Comparison of ENCODE assay signal across 8 cellular contexts in genomic region chr3:20041197-20041780, GRCh38. TPM values are rescaled to one million over a fixed set of nuclear protein-coding genes. Genes with fewer than 3 reads are reported as not detected.
DNase-seq lines count a peak whose midpoint lies in the region; ATAC-seq lines count a peak whose summit lies in the region.

No MANE protein-coding gene starts in this region.

- no peaks in the 10 kb centered on the region for H3K79me2 ChIP-seq in GM23248 (ENCODE audit: insufficient read depth)
- peaks cover 56% of the 10 kb centered on the region for H3K79me2 ChIP-seq in Karpas-422 (ENCODE audit: low read length)

- DNase-seq in G401 (ENCODE audit: low spot score), result peak; percentile 95
- peak; percentile 74 for DNase-seq in GM23248
- peak; percentile 88 for DNase-seq in Karpas-422
- peak; percentile 82 for DNase-seq in SW480 (ENCODE audit: low spot score)
- DNase-seq in left cardiac atrium, result peak; percentile 92
- DNase-seq in posterior vena cava (ENCODE audit: low spot score), result peak; percentile 96
- peak; percentile 87 for DNase-seq in ureter (ENCODE audit: low spot score)

- H4K20me1 ChIP-seq in GM23248 (ENCODE audit: insufficient read depth) (no peaks in the 10 kb centered on the region), Karpas-422 (ENCODE audit: insufficient read depth, low read depth, low read length) (peaks cover 10% of the 10 kb centered on the region; the same call in 1 of the 2 replicates)

- peak overlapping the region; percentile 97 for H3K4me3 ChIP-seq in GM23248
- H3K4me3 ChIP-seq in Karpas-422 (ENCODE audit: low read length), result peak overlapping the region; percentile 83

- WGBS in GM23248 (ENCODE audit: low coverage in 1 of 2, low lambda C conversion rate in 2 of 2, missing lambda C conversion rate in 2 of 2), 2 experiments, result 4% methylated on average over 28 of the region's 28 CpGs
- 0 to 1% (median 1%) methylated on average over 27 to 28 of the region's 28 CpGs for WGBS in adipose tissue, 3 donors

- peak overlapping the region; percentile 86 for H3K4me2 ChIP-seq in GM23248 (ENCODE audit: unreplicated experiment)
- peak overlapping the region; percentile 90 for H3K4me2 ChIP-seq in Karpas-422 (ENCODE audit: low read depth, low read length, poor library complexity, severe bottlenecking)

- no peak overlapping the region for H3K27ac ChIP-seq in GM23248
- peak overlapping the region; percentile 80 for H3K27ac ChIP-seq in Karpas-422 (ENCODE audit: low read length)
- H3K27ac ChIP-seq in adipose tissue (ENCODE audit: low read depth, low read length), result peak overlapping the region; percentile 40

- H3K36me3 ChIP-seq in GM23248 (ENCODE audit: low read depth) (no peaks in the 10 kb centered on the region), Karpas-422 (ENCODE audit: insufficient read depth, low read length) (no peaks in the 10 kb centered on the region)

- H2AFZ ChIP-seq in GM23248 (peak overlapping the region; percentile 98), Karpas-422 (ENCODE audit: low read length) (no peak overlapping the region)

- peaks cover 21% of the 10 kb centered on the region; the same call in 1 of the 2 replicates for H3K4me1 ChIP-seq in GM23248 (ENCODE audit: insufficient read depth)
- H3K4me1 ChIP-seq in Karpas-422 (ENCODE audit: low read length), result peaks cover 59% of the 10 kb centered on the region

- intact Hi-C loops in left cardiac atrium (cut with DNase I) (loop anchor here in 1 of 2 donors (5.0 kb wide), 1 partner anchor 41 kb away; no protein-coding TSS in a partner anchor), posterior vena cava (cut with DNase I) (no loop called here)

- H3K27me3 ChIP-seq in GM23248 (replicated peaks; ENCODE audit: insufficient read depth) (no peaks in the 10 kb centered on the region), Karpas-422 (ENCODE audit: low read length) (no peaks in the 10 kb centered on the region)

- peak; percentile 85 to 86 for ATAC-seq in left cardiac atrium

- peak overlapping the region; percentile 63 for H3K9ac ChIP-seq in GM23248
- H3K9ac ChIP-seq in Karpas-422 (ENCODE audit: low read length), result peak overlapping the region; percentile 76

- H3K9me2 ChIP-seq in GM23248 (ENCODE audit: insufficient read depth) (no peaks in the 10 kb centered on the region), Karpas-422 (replicated peaks; ENCODE audit: insufficient read depth, low read length) (no peaks in the 10 kb centered on the region)

- H3K9me3 ChIP-seq in GM23248 (ENCODE audit: low read depth) (no peaks in the 10 kb centered on the region), Karpas-422 (ENCODE audit: low read length) (no peaks in the 10 kb centered on the region)

- in situ Hi-C loops in G401 (cut with HindIII; ENCODE audit: low sequenced_read_pairs) (no loop called here), GM23248 (cut with MboI) (no loop called here)

- peaks cover 8% of the 10 kb centered on the region; the same call in 1 of the 2 replicates for H3F3A ChIP-seq in GM23248 (ENCODE audit: insufficient read depth)

RNA-seq across cellular contexts. Expression of gene KAT2B, which starts 1.0 kb away (rescaled TPM):
- total RNA-seq in G401 (2014; rRNA removed; shearing (Covaris generic)), result 0.61 and 0.80 TPM in 2 replicates
- 10.4 and 13.5 TPM in 2 replicates for total RNA-seq in GM23248 (2014; rRNA removed; shearing (Covaris generic))
- polyA plus RNA-seq in GM23248 (2016; fragmentation: Nextera tagmentation; extraction: Ambion mirVana) (1.5 TPM in 2 replicates), adipose tissue (10 to 100 TPM in 1 of 3 donors, 1 to 10 TPM in 2; 7.8 to 20.8 (median 10.0) TPM)
- 37.7 and 45.8 TPM in 2 replicates for total RNA-seq in Karpas-422 (2014; rRNA removed; shearing (Covaris generic); ENCODE audit: low replicate concordance)
- total RNA-seq in left cardiac atrium (10 to 100 TPM; 59.8 to 73.3 TPM), posterior vena cava (10 to 100 TPM; 31.7 to 37.1 TPM), ureter (40.2 TPM)

RNA-seq across cellular contexts. Expression of gene PP2D1, which starts 29.2 kb away (rescaled TPM):
- not detected in 2 replicates for total RNA-seq in G401 (2014; rRNA removed; shearing (Covaris generic))
- not detected in 2 replicates for total RNA-seq in GM23248 (2014; rRNA removed; shearing (Covaris generic))
- polyA plus RNA-seq in GM23248 (2016; fragmentation: Nextera tagmentation; extraction: Ambion mirVana) (0.16 TPM in 1 of 2 replicates, not detected in the other), adipose tissue (not detected)
- total RNA-seq in Karpas-422 (2014; rRNA removed; shearing (Covaris generic); ENCODE audit: low replicate concordance), result not detected in 2 replicates
- total RNA-seq in left cardiac atrium (not detected), posterior vena cava (not detected), ureter (not detected)
